In genomic region chr11:78343303-78343702, GRCh38 we compare ENCODE assay signal across 26 cellular contexts.
"Had no signal": no experiment of that assay in that cellular context is flagged by ENCODE, and none has a peak within 500 bp of the region (broad histone marks: within the 10 kb centered on the region; RNA-seq: fewer than 3 reads in every experiment).

No MANE protein-coding gene starts in this region.

- H3K4me3 ChIP-seq: gastrocnemius medialis, lower lobe of right lung, smooth muscle cell, testis, tibial artery had no signal

- H3K36me3 ChIP-seq: gastrocnemius medialis, lower lobe of right lung, tibial artery had no signal

- DNase-seq: cortex of kidney; effector CD8-positive, alpha-beta T cell; endodermal cell; foreskin fibroblast; gastrocnemius medialis; head of caudate nucleus; left ventricle myocardium superior; lower lobe of right lung; naive B cell; stimulated activated CD4-positive, alpha-beta T cell treated with anti-CD3 and anti-CD28 coated beads, Interleukin-12 subunit alpha, Interleukin-12 subunit beta, amount 100 ng/mL, for 4 hours; stimulated activated CD4-positive, alpha-beta T cell treated with anti-CD3 and anti-CD28 coated beads, Interleukin-1b, Interleukin-23, amount 100 ng/mL, for 48 hours; stimulated activated CD4-positive, alpha-beta T cell treated with anti-CD3 and anti-CD28 coated beads, Interleukin-4, amount 100 ng/mL, for 1 hour; stimulated activated CD8-positive, alpha-beta memory T cell treated with anti-CD3 and anti-CD28 coated beads, Interleukin-4, amount 100 ng/mL, for 48 hours; stimulated activated naive CD4-positive, alpha-beta T cell; stimulated activated naive CD8-positive, alpha-beta T cell treated with anti-CD3 and anti-CD28 coated beads, Interleukin-15, amount 100 ng/mL, for 72 hours; testis; tibial artery had no signal

- H3K9ac ChIP-seq: parathyroid adenoma had no signal

- H3K4me3 Mint-ChIP-seq: endodermal cell; naive B cell; natural killer cell treated with Interleukin-12 subunit alpha and Interleukin-12 subunit beta and Interleukin-15 and Interleukin-18, amount 100 ng/mL, for 72 hours; neural crest cell; stimulated activated naive CD8-positive, alpha-beta T cell treated with anti-CD3 and anti-CD28 coated beads, Interleukin-15, amount 100 ng/mL, for 72 hours; type B pancreatic cell had no signal

- H3K27ac Mint-ChIP-seq: endodermal cell; natural killer cell treated with Interleukin-12 subunit alpha and Interleukin-12 subunit beta and Interleukin-15 and Interleukin-18, amount 100 ng/mL, for 72 hours; progenitor cell of endocrine pancreas; stimulated activated naive CD8-positive, alpha-beta T cell treated with anti-CD3 and anti-CD28 coated beads, Interleukin-15, amount 100 ng/mL, for 72 hours; type B pancreatic cell had no signal

- H3K36me3 Mint-ChIP-seq: natural killer cell treated with Interleukin-12 subunit alpha and Interleukin-12 subunit beta and Interleukin-15 and Interleukin-18, amount 100 ng/mL, for 72 hours; type B pancreatic cell had no signal

- H3K27me3 Mint-ChIP-seq: naive B cell, progenitor cell of endocrine pancreas, type B pancreatic cell had no signal

- H3K27ac ChIP-seq: epithelial cell of prostate, gastrocnemius medialis, lower lobe of right lung, parathyroid adenoma, testis, tibial artery had no signal

- H3K27me3 ChIP-seq: gastrocnemius medialis, testis, tibial artery had no signal

- H3K4me1 ChIP-seq: testis had no signal

- H3K9me3 Mint-ChIP-seq: endodermal cell; naive B cell; natural killer cell treated with Interleukin-12 subunit alpha and Interleukin-12 subunit beta and Interleukin-15 and Interleukin-18, amount 100 ng/mL, for 72 hours; neural crest cell; stimulated activated naive CD8-positive, alpha-beta T cell treated with anti-CD3 and anti-CD28 coated beads, Interleukin-15, amount 100 ng/mL, for 72 hours; type B pancreatic cell had no signal

- H3K9me3 ChIP-seq: gastrocnemius medialis, lower lobe of right lung, testis, tibial artery had no signal

- H2AFZ ChIP-seq: parathyroid adenoma had no signal

- ATAC-seq: esophagus mucosa; gastrocnemius medialis; left ventricle myocardium superior; lower lobe of right lung; natural killer cell treated with Interleukin-12 subunit alpha and Interleukin-12 subunit beta and Interleukin-15 and Interleukin-18, amount 100 ng/mL, for 72 hours; sciatic nerve; stimulated activated naive CD8-positive, alpha-beta T cell treated with anti-CD3 and anti-CD28 coated beads, Interleukin-15, amount 100 ng/mL, for 72 hours had no signal
